11 cellular contexts compared by ENCODE assay signal in the genomic region with DNA sequence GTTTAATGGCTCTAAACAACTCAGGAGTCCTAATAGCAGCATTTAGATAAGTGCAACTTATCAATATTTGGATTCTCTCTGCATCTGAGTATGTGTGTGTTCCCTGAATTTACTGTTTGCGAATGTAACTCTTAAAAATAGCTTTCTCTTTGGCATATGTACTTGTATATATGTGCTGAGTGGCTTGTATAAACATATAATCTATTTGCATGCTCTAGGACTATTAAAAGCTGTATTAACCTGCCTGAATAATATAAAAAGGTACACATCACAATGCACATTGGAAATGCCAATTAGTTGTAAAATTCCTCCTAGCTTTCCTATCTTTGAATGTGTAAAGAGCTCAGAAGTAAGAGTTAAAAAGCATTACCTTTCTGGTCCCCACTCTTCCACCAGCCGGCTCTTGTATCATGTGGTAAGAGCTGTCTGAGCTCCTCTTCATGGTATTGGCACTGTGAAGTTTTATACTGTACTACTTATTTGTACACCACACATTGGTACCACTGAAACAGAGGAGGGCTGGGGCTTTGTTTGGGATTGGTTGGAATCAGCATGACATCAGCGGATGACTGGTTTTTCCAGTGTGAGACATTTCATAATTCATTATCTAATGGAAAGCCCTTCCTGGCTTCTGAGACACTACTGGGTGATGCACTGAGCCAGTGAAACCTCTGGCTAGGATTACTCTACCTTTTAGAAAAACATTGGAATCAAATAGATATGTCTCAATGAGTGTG. TPM values are rescaled to one million over a fixed set of nuclear protein-coding genes. Genes with fewer than 3 reads are reported as not detected.
DNase-seq lines count a peak whose midpoint lies in the region; ATAC-seq and TF ChIP-seq lines count a peak whose summit lies in the region.
"Had no signal": no experiment of that assay in that cellular context is flagged by ENCODE, and none has a peak within 500 bp of the region (broad histone marks: within the 10 kb centered on the region; RNA-seq: fewer than 3 reads in every experiment).

Gene INHBA (minus strand): TSS at position 456 of the 737 bp plus-strand sequence. CDS start 2,716 bp downstream, outside the sequence.

- no peak for TF ChIP-seq POLR2A in suprapubic skin (IDR thresholded peaks at IDR 0.05)

- WGBS in suprapubic skin, result 67% methylated on average over 3 of the region's 3 CpGs

- no peak within 1 kb of the TSS for H3K27ac ChIP-seq in suprapubic skin

- no peak for TF ChIP-seq EP300 in suprapubic skin (IDR thresholded peaks at IDR 0.05)

- H3K4me3 ChIP-seq in fibroblast of villous mesenchyme (ENCODE audit: low read depth, low read length) (peak within 1 kb of the TSS; percentile 70), suprapubic skin (no peak within 1 kb of the TSS)

- DNase-seq in Daoy (ENCODE audit: low read depth), result peak; percentile 96
- peak; percentile 83 for DNase-seq in fibroblast of villous mesenchyme (ENCODE audit: low read depth)
- DNase-seq in non-pigmented ciliary epithelial cell (ENCODE audit: low read depth), result peak; percentile 87
- no peak for DNase-seq in suprapubic skin (ENCODE audit: low spot score in 2 of 2)
- no peak for DNase-seq in NCI-H1694 (lab: John Stamatoyannopoulos, UW)
- DNase-seq in T1000 (lab: John Stamatoyannopoulos, UW), result no peak
- no peak for DNase-seq in stimulated activated CD8-positive, alpha-beta memory T cell treated with anti-CD3 and anti-CD28 coated beads, Interleukin-4, amount 100 ng/mL, for 48 hours
- DNase-seq: activated CD4-positive, alpha-beta T cell treated with anti-CD3 and anti-CD28 coated beads, Interleukin-2, amount 10 ng/mL, durations not matched to agents 7 days and 5 days; cortex of kidney; NCI-H774 had no signal

- no peaks in the 10 kb centered on the region for H3K9me3 ChIP-seq in suprapubic skin

- H3K27me3 ChIP-seq in suprapubic skin, result peaks cover 14% of the 10 kb centered on the region

- H3K36me3 ChIP-seq in suprapubic skin, result no peaks in the 10 kb centered on the region

- peak; percentile 37 for ATAC-seq in SK-N-SH treated with all-trans-retinoic acid at 6 μM for 48 hours

- no peak for TF ChIP-seq CTCF in fibroblast of villous mesenchyme (IDR thresholded peaks at IDR 0.05; ENCODE audit: insufficient read depth, low read depth, low read length)
- no peak for TF ChIP-seq CTCF in suprapubic skin (IDR thresholded peaks at IDR 0.05)

- peaks cover 51% of the 10 kb centered on the region for H3K4me1 ChIP-seq in suprapubic skin

TF ChIP-seq in SK-N-SH treated with all-trans-retinoic acid at 6 μM for 48 hours, 23 proteins besides CTCF, POLR2A, EP300 and RAD21:
- TF ChIP-seq ZNF8 (CRISPR knock-in tag; IDR thresholded peaks at IDR 0.05), result no peak
- no peak for TF ChIP-seq ZNF70 (CRISPR knock-in tag; IDR thresholded peaks at IDR 0.05)
- TF ChIP-seq CSDC2 (CRISPR knock-in tag; IDR thresholded peaks at IDR 0.05), result no peak
- no peak for TF ChIP-seq GLIS3 (CRISPR knock-in tag; IDR thresholded peaks at IDR 0.05)
- TF ChIP-seq ZC3H10 (CRISPR knock-in tag; IDR thresholded peaks at IDR 0.05), result no peak
- no peak for TF ChIP-seq SNAI2 (CRISPR knock-in tag; IDR thresholded peaks at IDR 0.05)
- no peak for TF ChIP-seq POU6F1 (CRISPR knock-in tag; IDR thresholded peaks at IDR 0.05; ENCODE audit: borderline replicate concordance, low read depth)
- no peak for TF ChIP-seq ZFP3 (CRISPR knock-in tag; IDR thresholded peaks at IDR 0.05)
- TF ChIP-seq, protein P1, sequence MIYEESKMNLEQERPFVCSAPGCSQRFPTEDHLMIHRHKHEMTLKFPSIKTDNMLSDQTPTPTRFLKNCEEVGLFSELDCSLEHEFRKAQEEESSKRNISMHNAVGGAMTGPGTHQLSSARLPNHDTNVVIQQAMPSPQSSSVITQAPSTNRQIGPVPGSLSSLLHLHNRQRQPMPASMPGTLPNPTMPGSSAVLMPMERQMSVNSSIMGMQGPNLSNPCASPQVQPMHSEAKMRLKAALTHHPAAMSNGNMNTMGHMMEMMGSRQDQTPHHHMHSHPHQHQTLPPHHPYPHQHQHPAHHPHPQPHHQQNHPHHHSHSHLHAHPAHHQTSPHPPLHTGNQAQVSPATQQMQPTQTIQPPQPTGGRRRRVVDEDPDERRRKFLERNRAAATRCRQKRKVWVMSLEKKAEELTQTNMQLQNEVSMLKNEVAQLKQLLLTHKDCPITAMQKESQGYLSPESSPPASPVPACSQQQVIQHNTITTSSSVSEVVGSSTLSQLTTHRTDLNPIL (CRISPR knock-in tag; IDR thresholded peaks at IDR 0.05; ENCODE audit: low read depth), result no peak
- no peak for TF ChIP-seq TCF4 (CRISPR knock-in tag; IDR thresholded peaks at IDR 0.05; ENCODE audit: borderline replicate concordance)
- TF ChIP-seq, protein P2, sequence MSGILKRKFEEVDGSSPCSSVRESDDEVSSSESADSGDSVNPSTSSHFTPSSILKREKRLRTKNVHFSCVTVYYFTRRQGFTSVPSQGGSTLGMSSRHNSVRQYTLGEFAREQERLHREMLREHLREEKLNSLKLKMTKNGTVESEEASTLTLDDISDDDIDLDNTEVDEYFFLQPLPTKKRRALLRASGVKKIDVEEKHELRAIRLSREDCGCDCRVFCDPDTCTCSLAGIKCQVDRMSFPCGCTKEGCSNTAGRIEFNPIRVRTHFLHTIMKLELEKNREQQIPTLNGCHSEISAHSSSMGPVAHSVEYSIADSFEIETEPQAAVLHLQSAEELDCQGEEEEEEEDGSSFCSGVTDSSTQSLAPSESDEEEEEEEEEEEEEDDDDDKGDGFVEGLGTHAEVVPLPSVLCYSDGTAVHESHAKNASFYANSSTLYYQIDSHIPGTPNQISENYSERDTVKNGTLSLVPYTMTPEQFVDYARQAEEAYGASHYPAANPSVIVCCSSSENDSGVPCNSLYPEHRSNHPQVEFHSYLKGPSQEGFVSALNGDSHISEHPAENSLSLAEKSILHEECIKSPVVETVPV (CRISPR knock-in tag; IDR thresholded peaks at IDR 0.05), result no peak
TF ChIP-seq in SK-N-SH treated with all-trans-retinoic acid at 6 μM for 48 hours: peak in this region for 0.

RNA-seq across cellular contexts. Expression of gene INHBA, which starts in this region (rescaled TPM):
- 84.7 and 102 TPM in 2 replicates for total RNA-seq in Daoy (2014; rRNA removed; shearing (Covaris generic))
- total RNA-seq in fibroblast of villous mesenchyme (65.2 and 84.7 TPM in 2 replicates), suprapubic skin (1 to 10 TPM in 3 of 4 donors, under 1 TPM in 1; 0.87 to 3.7 (median 1.4) TPM)
- total RNA-seq: activated CD4-positive, alpha-beta T cell treated with anti-CD3 and anti-CD28 coated beads, Interleukin-2, amount 10 ng/mL, durations not matched to agents 7 days and 5 days had no signal

Comparison
In these comparisons a context has a peak if more than half of its experiments do, and no peak if none do; other contexts are left out.
1. RNA of gene INHBA (total RNA-seq): 84.7 to 102 TPM in Daoy and 65.2 to 84.7 TPM in fibroblast of villous mesenchyme; 0.87 to 3.7 TPM in suprapubic skin; every median in the first group is over 10 times any median in the second.
2. DNase-seq: peak in Daoy (single experiment), fibroblast of villous mesenchyme (single experiment) and non-pigmented ciliary epithelial cell (single experiment); none in suprapubic skin (0 of 2), NCI-H1694 (single experiment), T1000 (single experiment) and stimulated activated CD8-positive, alpha-beta memory T cell treated with anti-CD3 and anti-CD28 coated beads, Interleukin-4, amount 100 ng/mL, for 48 hours (single experiment).